ENCODE assay signal across 8 cellular contexts in genomic region chr17:1485748-1486376, GRCh38. TPM values are rescaled to one million over a fixed set of nuclear protein-coding genes. Genes with fewer than 3 reads are reported as not detected.
A peak's percentile ranks its signal among the peaks of the same experiment; 100 is the strongest.
DNase-seq lines count a peak whose midpoint lies in the region; ATAC-seq and TF ChIP-seq lines count a peak whose summit lies in the region.

No MANE protein-coding gene starts in this region.

- H3K79me2 ChIP-seq in OCI-LY3 (ENCODE audit: low read length) (0 out of 2 replicates have a peak, but pooled peaks cover 3% of the 10 kb centered on the region), osteoblast (ENCODE audit: insufficient read depth, low read length) (peaks cover 52% of the 10 kb centered on the region)

- peak overlapping the region; percentile 92 for H3K9ac ChIP-seq in OCI-LY3 (ENCODE audit: low read length)

- H3K36me3 ChIP-seq in OCI-LY3 (replicated peaks; ENCODE audit: low read depth, low read length), result peaks cover 2% of the 10 kb centered on the region
- H3K36me3 ChIP-seq in osteoblast (ENCODE audit: insufficient read depth, low read length), result peaks cover 28% of the 10 kb centered on the region

- H3K27ac ChIP-seq in OCI-LY3 (ENCODE audit: low read length) (peak overlapping the region; percentile 97), osteoblast (ENCODE audit: low read depth, low read length) (peak overlapping the region; percentile 68)

- DNase-seq in AG08396 (ENCODE audit: low spot score) (peak; percentile 77), fibroblast of villous mesenchyme (ENCODE audit: low read depth) (peak; percentile 67), osteoblast (ENCODE audit: insufficient read length, low spot score, missing footprints) (peak; percentile 98), NCI-H524 (lab: John Stamatoyannopoulos, UW) (no peak)
- peak; percentile 58 for DNase-seq in activated T-helper 9 cell treated with anti-CD3 and anti-CD28 coated beads, Interleukin-2, amount 50 U/mL, for 16 hours (ENCODE audit: low read depth)

- H3K9me3 ChIP-seq in OCI-LY3 (ENCODE audit: insufficient read depth, low read length) (no peaks in the 10 kb centered on the region), osteoblast (ENCODE audit: low read depth, low read length) (no peaks in the 10 kb centered on the region)

- H3K4me2 ChIP-seq in OCI-LY3 (ENCODE audit: low read length) (peak overlapping the region; percentile 91), osteoblast (ENCODE audit: insufficient read depth, low read length) (peak overlapping the region; percentile 44)

- H2AFZ ChIP-seq in OCI-LY3 (ENCODE audit: low read depth, low read length) (peak overlapping the region; percentile 46; the same call in 1 of the 2 replicates), osteoblast (ENCODE audit: low read length) (no peak overlapping the region)

- H3K4me3 ChIP-seq in OCI-LY3 (ENCODE audit: low read length) (peak overlapping the region; percentile 92), fibroblast of villous mesenchyme (ENCODE audit: low read depth, low read length) (peak overlapping the region; percentile 67), osteoblast (ENCODE audit: insufficient read depth, low read length) (peak overlapping the region; percentile 82)

- H3K27me3 ChIP-seq in OCI-LY3 (ENCODE audit: low read depth, low read length) (no peaks in the 10 kb centered on the region), osteoblast (ENCODE audit: insufficient read depth, low read length) (no peaks in the 10 kb centered on the region)

- ATAC-seq in GM21367 (IDR thresholded peaks at IDR 0.05; ENCODE audit: unreplicated experiment) (peak; percentile 11), HG03025 (IDR thresholded peaks at IDR 0.05; ENCODE audit: low FRiP score, unreplicated experiment) (no peak)

- peaks cover 3% of the 10 kb centered on the region; the same call in 1 of the 2 replicates for H4K20me1 ChIP-seq in OCI-LY3 (ENCODE audit: insufficient read depth, low read length)
- H4K20me1 ChIP-seq in osteoblast (ENCODE audit: insufficient read depth, low read length), result peaks cover 22% of the 10 kb centered on the region

- TF ChIP-seq CTCF in OCI-LY3 (IDR thresholded peaks at IDR 0.05; ENCODE audit: low read depth, low read length) (no peak), fibroblast of villous mesenchyme (IDR thresholded peaks at IDR 0.05; ENCODE audit: insufficient read depth, low read depth, low read length) (no peak), osteoblast (IDR thresholded peaks at IDR 0.05; ENCODE audit: extremely low read depth, low read depth, low read length) (no peak)

- H3K4me1 ChIP-seq in OCI-LY3 (ENCODE audit: low read length) (peaks cover 16% of the 10 kb centered on the region), osteoblast (ENCODE audit: insufficient read depth, low read length) (peaks cover 24% of the 10 kb centered on the region)

RNA-seq across cellular contexts. Expression of gene MYO1C, which starts 6.6 kb away (rescaled TPM):
- 227 and 267 TPM in 2 replicates for total RNA-seq in fibroblast of villous mesenchyme
- 204 and 250 TPM in 2 replicates for total RNA-seq in osteoblast

RNA-seq across cellular contexts. Expression of gene CRK, which starts 29.8 kb away (rescaled TPM):
- total RNA-seq in fibroblast of villous mesenchyme, result 99.5 and 149 TPM in 2 replicates
- total RNA-seq in osteoblast, result 102 and 109 TPM in 2 replicates

RNA-seq across cellular contexts. Expression of gene INPP5K, which starts 30.6 kb away (rescaled TPM):
- 19.9 and 23.5 TPM in 2 replicates for total RNA-seq in fibroblast of villous mesenchyme
- 40.4 and 51.4 TPM in 2 replicates for total RNA-seq in osteoblast

Comparison
In these comparisons a context has a peak if more than half of its experiments do, and no peak if none do; other contexts are left out.
1. DNase-seq: peak in AG08396 (single experiment), activated T-helper 9 cell treated with anti-CD3 and anti-CD28 coated beads, Interleukin-2, amount 50 U/mL, for 16 hours (single experiment), fibroblast of villous mesenchyme (single experiment) and osteoblast (single experiment); none in NCI-H524 (0 of 2).
2. Peak in every context shown above with its lines, with median percentiles within 50 percentile points of each other: H3K4me3 ChIP-seq.